In genomic region chr6:14951704-14952103, GRCh38 we compare ENCODE assay signal across 21 cellular contexts.
"Had no signal": no experiment of that assay in that cellular context is flagged by ENCODE, and none has a peak within 500 bp of the region (broad histone marks: within the 10 kb centered on the region; RNA-seq: fewer than 3 reads in every experiment).

No MANE protein-coding gene starts in this region.

- H3K4me1 ChIP-seq: ascending aorta, gastroesophageal sphincter, heart right ventricle, psoas muscle, suprapubic skin, upper lobe of left lung had no signal

- H3K9me3 Mint-ChIP-seq: activated naive CD4-positive, alpha-beta T cell treated with anti-CD3 and anti-CD28 coated beads, Interleukin-2, amount 50 U/mL, for 24 hours had no signal

- DNase-seq: activated CD4-positive, alpha-beta T cell treated with anti-CD3 and anti-CD28 coated beads, Interleukin-2, amount 50 U/mL, for 1 hour; activated CD4-positive, CD25-positive, alpha-beta regulatory T cell treated with anti-CD3 and anti-CD28 coated beads, Interleukin-2, amount 50 U/mL, for 72 hours; activated gamma-delta T cell; activated T-cell treated with anti-CD3 and anti-CD28 coated beads, Interleukin-2, amount 50 U/mL, for 72 hours; cerebellar nuclear complex; cortex of kidney; heart right ventricle; left lung; naive thymus-derived CD4-positive, alpha-beta T cell; ovary; psoas muscle; right cardiac atrium; stimulated activated CD4-positive, alpha-beta T cell treated with anti-CD3 and anti-CD28 coated beads, Interleukin-2, amount 100 ng/mL, for 48 hours; stimulated activated naive CD8-positive, alpha-beta T cell treated with anti-CD3 and anti-CD28 coated beads, Interleukin-15, amount 100 ng/mL, for 72 hours; upper lobe of left lung had no signal

- H3K4me3 Mint-ChIP-seq: activated naive CD4-positive, alpha-beta T cell treated with anti-CD3 and anti-CD28 coated beads, Interleukin-2, amount 50 U/mL, for 24 hours; activated T-cell treated with anti-CD3 and anti-CD28 coated beads, Interleukin-2, amount 50 U/mL, for 72 hours; naive thymus-derived CD4-positive, alpha-beta T cell; stimulated activated naive CD8-positive, alpha-beta T cell treated with anti-CD3 and anti-CD28 coated beads, Interleukin-15, amount 100 ng/mL, for 72 hours had no signal

- H3K27ac Mint-ChIP-seq: activated naive CD4-positive, alpha-beta T cell treated with anti-CD3 and anti-CD28 coated beads, Interleukin-2, amount 50 U/mL, for 24 hours; activated T-cell treated with anti-CD3 and anti-CD28 coated beads, Interleukin-2, amount 50 U/mL, for 72 hours; naive thymus-derived CD4-positive, alpha-beta T cell; stimulated activated naive CD8-positive, alpha-beta T cell treated with anti-CD3 and anti-CD28 coated beads, Interleukin-15, amount 100 ng/mL, for 72 hours had no signal

- H3K9me3 ChIP-seq: ascending aorta, ovary, psoas muscle, suprapubic skin had no signal

- H3K36me3 ChIP-seq: ascending aorta, gastroesophageal sphincter, heart right ventricle, left lung, ovary, suprapubic skin, upper lobe of left lung had no signal

- ATAC-seq: activated T-cell treated with anti-CD3 and anti-CD28 coated beads, Interleukin-2, amount 50 U/mL, for 72 hours; gastroesophageal sphincter; heart right ventricle; left lung; naive thymus-derived CD4-positive, alpha-beta T cell; psoas muscle; right cardiac atrium; stimulated activated naive CD8-positive, alpha-beta T cell treated with anti-CD3 and anti-CD28 coated beads, Interleukin-15, amount 100 ng/mL, for 72 hours had no signal

- H3K27me3 ChIP-seq: ascending aorta, gastroesophageal sphincter, heart right ventricle, left lung, ovary, suprapubic skin, upper lobe of left lung had no signal

- H3K4me1 Mint-ChIP-seq: activated naive CD4-positive, alpha-beta T cell treated with anti-CD3 and anti-CD28 coated beads, Interleukin-2, amount 50 U/mL, for 24 hours; stimulated activated naive CD8-positive, alpha-beta T cell treated with anti-CD3 and anti-CD28 coated beads, Interleukin-15, amount 100 ng/mL, for 72 hours had no signal

- H3K4me3 ChIP-seq: ascending aorta, gastroesophageal sphincter, heart right ventricle, left lung, ovary, psoas muscle, skin epidermis, suprapubic skin, upper lobe of left lung had no signal

- H3K27ac ChIP-seq: ascending aorta, gastroesophageal sphincter, heart right ventricle, left lung, ovary, psoas muscle, skin epidermis, suprapubic skin, upper lobe of left lung, VCaP had no signal

- H3K27me3 Mint-ChIP-seq: activated naive CD4-positive, alpha-beta T cell treated with anti-CD3 and anti-CD28 coated beads, Interleukin-2, amount 50 U/mL, for 24 hours; naive thymus-derived CD4-positive, alpha-beta T cell; stimulated activated naive CD8-positive, alpha-beta T cell treated with anti-CD3 and anti-CD28 coated beads, Interleukin-15, amount 100 ng/mL, for 72 hours had no signal
